22 cellular contexts compared by ENCODE assay signal in genomic region chr2:152339762-152340286, GRCh38. TPM values are rescaled to one million over a fixed set of nuclear protein-coding genes. Genes with fewer than 3 reads are reported as not detected.
A peak's percentile ranks its signal among the peaks of the same experiment; 100 is the strongest.
DNase-seq lines count a peak whose midpoint lies in the region; ATAC-seq and TF ChIP-seq lines count a peak whose summit lies in the region.
"Had no signal": no experiment of that assay in that cellular context is flagged by ENCODE, and none has a peak within 500 bp of the region (broad histone marks: within the 10 kb centered on the region; RNA-seq: fewer than 3 reads in every experiment).

No MANE protein-coding gene starts in this region.

- peaks cover 93% of the 10 kb centered on the region for H4K20me1 ChIP-seq in BLaER1

- H3K36me3 Mint-ChIP-seq in WTC11 (peaks cover 11% of the 10 kb centered on the region), type B pancreatic cell (peaks cover 11% of the 10 kb centered on the region)
- H3K36me3 Mint-ChIP-seq: CD8-positive, alpha-beta T cell; IgD-negative memory B cell had no signal

- no peak overlapping the region for H3K4ac ChIP-seq in mesenchymal stem cell (ENCODE audit: low read depth in 1 of 2, low read length in 2 of 2)

- TF ChIP-seq POLR2A in esophagus squamous epithelium (IDR thresholded peaks at IDR 0.05): no peak

- H2BK12ac ChIP-seq in mesenchymal stem cell (ENCODE audit: low read length in 2 of 2): no peak overlapping the region

- H3K27me3 Mint-ChIP-seq in WTC11 (ENCODE audit: low read depth) (no peaks in the 10 kb centered on the region; the same call in 1 of the 2 replicates), type B pancreatic cell (no peaks in the 10 kb centered on the region)

- H4K8ac ChIP-seq in mesenchymal stem cell (ENCODE audit: low read length): no peak overlapping the region

- intact Hi-C loops in esophagus squamous epithelium (cut with DNase I): loop anchor here (10.0 kb wide), 1 partner anchor 145 kb away; no protein-coding TSS in a partner anchor

- peaks cover 17% of the 10 kb centered on the region for H3K79me1 ChIP-seq in mesenchymal stem cell (replicated peaks; ENCODE audit: low read length, poor library complexity, severe bottlenecking)

- H3K27me3 ChIP-seq in BLaER1: no peaks in the 10 kb centered on the region
- no peaks in the 10 kb centered on the region for H3K27me3 ChIP-seq in mesenchymal stem cell (ENCODE audit: control insufficient read depth in 1 of 2, insufficient read depth in 1 of 2, low read length in 2 of 2)
- H3K27me3 ChIP-seq in esophagus squamous epithelium: peaks cover 0 to 5% (median 0%) of the 10 kb centered on the region in 4 donors
- H3K27me3 ChIP-seq: BE2C had no signal

- no peak overlapping the region for H2BK120ac ChIP-seq in mesenchymal stem cell (ENCODE audit: low read depth, low read length)

- CTCF ChIA-PET in WTC11 (lab: Charles Lee): no interaction called here

- H2AK5ac ChIP-seq in mesenchymal stem cell (ENCODE audit: low read length, severe bottlenecking): no peak overlapping the region

- WGBS in mesenchymal stem cell: 91% methylated on average over 2 of the region's 2 CpGs
- 83 to 91% methylated on average over 2 of the region's 2 CpGs for WGBS in esophagus squamous epithelium, 2 donors

- peaks cover 53% of the 10 kb centered on the region for H3K4me1 Mint-ChIP-seq in WTC11
- H3K4me1 Mint-ChIP-seq in type B pancreatic cell (ENCODE audit: unreplicated experiment): peaks cover 39% of the 10 kb centered on the region

- H3K23ac ChIP-seq in mesenchymal stem cell (ENCODE audit: low read length in 2 of 2): no peak overlapping the region

- no peak overlapping the region for H3K9ac ChIP-seq in BLaER1
- H3K9ac ChIP-seq in mesenchymal stem cell (ENCODE audit: low read length): peak overlapping the region; percentile 28
- H3K9ac ChIP-seq: GM23248 had no signal

- H3K9me3 ChIP-seq in BLaER1 (no peaks in the 10 kb centered on the region), mesenchymal stem cell (ENCODE audit: control insufficient read depth, low read length) (no peaks in the 10 kb centered on the region), esophagus squamous epithelium (no peaks in the 10 kb centered on the region)
- H3K9me3 ChIP-seq: BE2C had no signal

- TF ChIP-seq CTCF in WTC11 (IDR thresholded peaks at IDR 0.05): no peak
- no peak for TF ChIP-seq CTCF in type B pancreatic cell (conservative IDR thresholded peaks at IDR 0.05)
- no peak for TF ChIP-seq CTCF in esophagus squamous epithelium (IDR thresholded peaks at IDR 0.05)

- no peak overlapping the region for H3K27ac Mint-ChIP-seq in WTC11
- peak overlapping the region; percentile 25 for H3K27ac Mint-ChIP-seq in type B pancreatic cell
- H3K27ac Mint-ChIP-seq: CD14-positive monocyte; CD8-positive, alpha-beta T cell; HFFc6 had no signal

- no peak overlapping the region for H2AFZ ChIP-seq in mesenchymal stem cell (ENCODE audit: low read depth, low read length)
- H2AFZ ChIP-seq: GM23248 had no signal

- H3K4me1 ChIP-seq in BLaER1 (peaks cover 60% of the 10 kb centered on the region), mesenchymal stem cell (ENCODE audit: control insufficient read depth, insufficient read depth, low read depth, low read length) (peaks cover 4% of the 10 kb centered on the region), esophagus squamous epithelium (peaks cover 0 to 45% (median 6%) of the 10 kb centered on the region in 3 donors)
- H3K4me1 ChIP-seq: BE2C had no signal

- H3K4me2 ChIP-seq in BLaER1 (peak overlapping the region; percentile 71), mesenchymal stem cell (ENCODE audit: low read length, poor library complexity, severe bottlenecking) (no peak overlapping the region)

- H3K14ac ChIP-seq in mesenchymal stem cell (ENCODE audit: low read length in 2 of 2): no peak overlapping the region

- POLR2A ChIA-PET in WTC11 (lab: Charles Lee): no interaction called here

- H3K4me3 Mint-ChIP-seq in WTC11 (no peak overlapping the region), type B pancreatic cell (no peak overlapping the region)
- H3K4me3 Mint-ChIP-seq: CD14-positive monocyte; CD8-positive, alpha-beta T cell; HFFc6; IgD-negative memory B cell had no signal

- no peak overlapping the region for H3K4me3 ChIP-seq in BLaER1
- no peak overlapping the region for H3K4me3 ChIP-seq in mesenchymal stem cell (ENCODE audit: insufficient read depth in 1 of 2, low read depth in 1 of 2, low read length in 2 of 2)
- no peak overlapping the region for H3K4me3 ChIP-seq in esophagus squamous epithelium
- H3K4me3 ChIP-seq: GM12878, GM23248 had no signal

- no peaks in the 10 kb centered on the region for H3K9me3 Mint-ChIP-seq in WTC11
- H3K9me3 Mint-ChIP-seq in type B pancreatic cell: no peaks in the 10 kb centered on the region
- H3K9me3 Mint-ChIP-seq: CD8-positive, alpha-beta T cell; HFFc6; IgD-negative memory B cell had no signal

- no peak overlapping the region for H4K91ac ChIP-seq in mesenchymal stem cell (ENCODE audit: low read length)

- H3K27ac ChIP-seq in BLaER1 (no peak overlapping the region), mesenchymal stem cell (ENCODE audit: low read length, poor library complexity, severe bottlenecking) (no peak overlapping the region), esophagus squamous epithelium (no peak overlapping the region)
- H3K27ac ChIP-seq: GM23248 had no signal

- no peak for ATAC-seq in WTC11
- ATAC-seq in GM19452 (IDR thresholded peaks at IDR 0.05; ENCODE audit: unreplicated experiment): no peak
- ATAC-seq: CD8-positive, alpha-beta T cell; GM12878 had no signal

- H2BK15ac ChIP-seq in mesenchymal stem cell (ENCODE audit: low read depth, poor library complexity, severe bottlenecking): no peak overlapping the region

- DNase-seq in WTC11 (ENCODE audit: low spot score): no peak
- DNase-seq in mesenchymal stem cell: no peak
- no peak for DNase-seq in type B pancreatic cell (ENCODE audit: extremely low spot score, unreplicated experiment)
- DNase-seq in NCI-H2196 treated with DMSO at 0.1 percent for 48 hours (lab: John Stamatoyannopoulos, UW; ENCODE audit: unreplicated experiment): no peak
- no peak for DNase-seq in esophagus squamous epithelium (lab: John Stamatoyannopoulos, UW)
- DNase-seq: ACHN; BE2C; CD8-positive, alpha-beta T cell; COR-L47; DMS 273 treated with DMSO at 0.1 percent for 48 hours; DMS53; DND-41; EL; HCEC 1CT; HFFc6; KBM-7 had no signal

- no peak overlapping the region for H3K18ac ChIP-seq in mesenchymal stem cell (ENCODE audit: low read depth in 1 of 2, low read length in 2 of 2)

- H3K36me3 ChIP-seq in BLaER1: peaks cover 33% of the 10 kb centered on the region
- H3K36me3 ChIP-seq in mesenchymal stem cell (ENCODE audit: control insufficient read depth in 1 of 2, insufficient read depth in 2 of 2, low read depth in 1 of 2, low read length in 2 of 2): peaks cover 6 to 17% of the 10 kb centered on the region in 2 experiments
- H3K36me3 ChIP-seq in esophagus squamous epithelium: no peaks in the 10 kb centered on the region
- H3K36me3 ChIP-seq: BE2C had no signal

- H2BK5ac ChIP-seq in mesenchymal stem cell (ENCODE audit: low read depth, low read length, poor library complexity, severe bottlenecking): no peak overlapping the region

TF ChIP-seq in WTC11, 78 proteins besides CTCF, POLR2A, EP300 and RAD21:
- TF ChIP-seq ZNF121 (CRISPR knock-in tag; IDR thresholded peaks at IDR 0.05) (peak; percentile 69; the same call in 1 of the 2 replicates), ZNF671 (CRISPR knock-in tag; IDR thresholded peaks at IDR 0.05) (no peak)

RNA-seq across cellular contexts. Expression of gene FMNL2, which starts 4.8 kb away (rescaled TPM):
- total RNA-seq in WTC11 (2021) (43.0 to 45.5 TPM (median 43.7 TPM) in 3 replicates), type B pancreatic cell (ENCODE audit: low replicate concordance) (42.2 and 62.1 TPM in 2 replicates), esophagus squamous epithelium (10 to 100 TPM in 3 of 4 donors, 1 to 10 TPM in 1; 5.8 to 19.8 (median 16.9) TPM)
- polyA plus RNA-seq in mesenchymal stem cell (2013, experiment 1 of 2): 15.4 TPM
- 15.7 TPM for polyA plus RNA-seq in mesenchymal stem cell (2013, experiment 2 of 2)
